Comparison of ENCODE assay signal across 8 cellular contexts in genomic region chr10:75430000-75430763, GRCh38. TPM values are rescaled to one million over a fixed set of nuclear protein-coding genes. Genes with fewer than 3 reads are reported as not detected.
DNase-seq lines count a peak whose midpoint lies in the region; ATAC-seq, FAIRE-seq and TF ChIP-seq lines count a peak whose summit lies in the region.

No MANE protein-coding gene starts in this region.

- no peak for ATAC-seq in HG03378 (IDR thresholded peaks at IDR 0.05; ENCODE audit: unreplicated experiment)
- ATAC-seq in HG02852 (IDR thresholded peaks at IDR 0.05; ENCODE audit: unreplicated experiment): no peak

- H3K9ac ChIP-seq in iPS-18a (ENCODE audit: low read length): no peak overlapping the region

- DNase-seq in HL-60 (ENCODE audit: low read depth in 1 of 2, low spot score in 1 of 2) (peak; percentile 68 to 90), SW480 (ENCODE audit: low spot score) (peak; percentile 25), small intestine (peak; percentile 56), activated gamma-delta T cell treated with Interleukin-2 at 50 U/mL for 16 hours (no peak), cerebellar nuclear complex (lab: John Stamatoyannopoulos, UW) (no peak)

- TF ChIP-seq CTCF in HL-60 (IDR thresholded peaks at IDR 0.05; ENCODE audit: insufficient read depth, low read length): no peak

- H3K27ac ChIP-seq in HL-60 (replicated peaks) (peak overlapping the region; percentile 74), iPS-18a (ENCODE audit: low read length) (no peak overlapping the region), small intestine (ENCODE audit: low read depth in 1 of 2, low read length in 1 of 2) (peak overlapping the region in 1 of 2 donors; percentile 24)

- no peak for FAIRE-seq in small intestine (lab: Jason Lieb, UNC)

- no peaks in the 10 kb centered on the region for H3K9me3 ChIP-seq in iPS-18a (ENCODE audit: control insufficient read depth, low read depth, low read length)
- H3K9me3 ChIP-seq in small intestine (ENCODE audit: control insufficient read depth, low read depth): no peaks in the 10 kb centered on the region

- peaks cover 24% of the 10 kb centered on the region for H3K4me1 ChIP-seq in iPS-18a (ENCODE audit: control insufficient read depth, low read depth, low read length)
- no peaks in the 10 kb centered on the region for H3K4me1 ChIP-seq in small intestine (ENCODE audit: control insufficient read depth in 2 of 2, insufficient read depth in 1 of 2, low read depth in 1 of 2, low read length in 1 of 2)

- H3K27me3 ChIP-seq in HL-60 (ENCODE audit: insufficient read depth, poor library complexity, severe bottlenecking) (no peaks in the 10 kb centered on the region), iPS-18a (ENCODE audit: control insufficient read depth, insufficient read depth, low read length) (peaks cover 86% of the 10 kb centered on the region), small intestine (ENCODE audit: control insufficient read depth in 2 of 2, insufficient read depth in 2 of 2, low read length in 2 of 2) (no peaks in the 10 kb centered on the region)

- WGBS in small intestine, 3 donors: 8 to 14% (median 11%) methylated on average over 9 of the region's 9 CpGs

- H3K36me3 ChIP-seq in iPS-18a (ENCODE audit: control insufficient read depth, low read depth, low read length) (no peaks in the 10 kb centered on the region), small intestine (ENCODE audit: control insufficient read depth in 2 of 2, insufficient read depth in 2 of 2, low read length in 2 of 2) (no peaks in the 10 kb centered on the region)

- no peak overlapping the region for H3K4me3 ChIP-seq in HL-60 (replicated peaks; ENCODE audit: insufficient read depth, low read length)
- peak overlapping the region; percentile 19 for H3K4me3 ChIP-seq in iPS-18a (ENCODE audit: low read length)
- no peak overlapping the region for H3K4me3 ChIP-seq in small intestine (ENCODE audit: low read depth in 1 of 2, low read length in 2 of 2)

RNA-seq across cellular contexts. Expression of gene LRMDA, which starts 1.2 kb away (rescaled TPM):
- polyA plus RNA-seq in small intestine: 10 to 100 TPM in 1 of 3 donors, 1 to 10 TPM in 1, not detected in 1; 5.6 to 16.2 TPM

RNA-seq across cellular contexts. Expression of gene ZNF503, which starts 28.6 kb away (rescaled TPM):
- polyA plus RNA-seq in small intestine: 10 to 100 TPM in 1 of 3 donors, 1 to 10 TPM in 2; 2.0 to 17.2 (median 5.9) TPM

Comparison
In these comparisons a context has a peak if more than half of its experiments do, and no peak if none do; other contexts are left out.
1. DNase-seq: peak in HL-60 (2 of 2), SW480 (single experiment) and small intestine (single experiment); none in activated gamma-delta T cell treated with Interleukin-2 at 50 U/mL for 16 hours (single experiment) and cerebellar nuclear complex (0 of 2).